Comparison of ENCODE assay signal across 1 cellular context in the genomic region with DNA sequence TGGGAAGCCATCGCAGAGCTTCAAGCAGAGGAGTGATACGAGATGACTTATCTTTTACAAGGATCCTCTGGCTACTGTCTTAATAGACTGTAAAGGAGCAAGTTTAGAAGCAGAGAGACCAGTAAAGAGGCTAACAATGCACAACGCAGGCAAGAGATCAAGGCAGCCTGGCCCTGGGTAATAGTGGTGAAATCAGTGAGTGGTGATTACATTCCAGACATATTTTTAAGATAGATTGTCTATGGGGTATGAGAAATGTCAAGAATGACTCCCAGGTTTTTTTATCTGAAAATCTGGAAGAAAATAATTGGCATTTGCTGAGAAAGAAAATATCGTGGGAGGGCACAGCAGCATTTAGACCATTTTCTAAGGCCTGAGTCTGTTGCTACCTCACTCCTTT.
TF ChIP-seq lines count a peak whose summit lies in the region.

No MANE protein-coding gene starts in this region.

TF ChIP-seq in SK-N-SH, 30 proteins besides CTCF, POLR2A, EP300 and RAD21 (continued from another document):
- TF ChIP-seq, protein P1, sequence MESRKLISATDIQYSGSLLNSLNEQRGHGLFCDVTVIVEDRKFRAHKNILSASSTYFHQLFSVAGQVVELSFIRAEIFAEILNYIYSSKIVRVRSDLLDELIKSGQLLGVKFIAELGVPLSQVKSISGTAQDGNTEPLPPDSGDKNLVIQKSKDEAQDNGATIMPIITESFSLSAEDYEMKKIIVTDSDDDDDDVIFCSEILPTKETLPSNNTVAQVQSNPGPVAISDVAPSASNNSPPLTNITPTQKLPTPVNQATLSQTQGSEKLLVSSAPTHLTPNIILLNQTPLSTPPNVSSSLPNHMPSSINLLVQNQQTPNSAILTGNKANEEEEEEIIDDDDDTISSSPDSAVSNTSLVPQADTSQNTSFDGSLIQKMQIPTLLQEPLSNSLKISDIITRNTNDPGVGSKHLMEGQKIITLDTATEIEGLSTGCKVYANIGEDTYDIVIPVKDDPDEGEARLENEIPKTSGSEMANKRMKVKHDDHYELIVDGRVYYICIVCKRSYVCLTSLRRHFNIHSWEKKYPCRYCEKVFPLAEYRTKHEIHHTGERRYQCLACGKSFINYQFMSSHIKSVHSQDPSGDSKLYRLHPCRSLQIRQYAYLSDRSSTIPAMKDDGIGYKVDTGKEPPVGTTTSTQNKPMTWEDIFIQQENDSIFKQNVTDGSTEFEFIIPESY (IDR thresholded peaks at IDR 0.05; ENCODE audit: borderline replicate concordance, low read depth) = no peak
- TF ChIP-seq, protein P2, sequence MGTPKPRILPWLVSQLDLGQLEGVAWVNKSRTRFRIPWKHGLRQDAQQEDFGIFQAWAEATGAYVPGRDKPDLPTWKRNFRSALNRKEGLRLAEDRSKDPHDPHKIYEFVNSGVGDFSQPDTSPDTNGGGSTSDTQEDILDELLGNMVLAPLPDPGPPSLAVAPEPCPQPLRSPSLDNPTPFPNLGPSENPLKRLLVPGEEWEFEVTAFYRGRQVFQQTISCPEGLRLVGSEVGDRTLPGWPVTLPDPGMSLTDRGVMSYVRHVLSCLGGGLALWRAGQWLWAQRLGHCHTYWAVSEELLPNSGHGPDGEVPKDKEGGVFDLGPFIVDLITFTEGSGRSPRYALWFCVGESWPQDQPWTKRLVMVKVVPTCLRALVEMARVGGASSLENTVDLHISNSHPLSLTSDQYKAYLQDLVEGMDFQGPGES (IDR thresholded peaks at IDR 0.05; ENCODE audit: low read depth, low read length) = no peak
- TF ChIP-seq POLR2AphosphoS5 (IDR thresholded peaks at IDR 0.05; ENCODE audit: low read depth, low read length) (no peak), ELF1 (IDR thresholded peaks at IDR 0.05) (no peak)
- TF ChIP-seq, protein P3, sequence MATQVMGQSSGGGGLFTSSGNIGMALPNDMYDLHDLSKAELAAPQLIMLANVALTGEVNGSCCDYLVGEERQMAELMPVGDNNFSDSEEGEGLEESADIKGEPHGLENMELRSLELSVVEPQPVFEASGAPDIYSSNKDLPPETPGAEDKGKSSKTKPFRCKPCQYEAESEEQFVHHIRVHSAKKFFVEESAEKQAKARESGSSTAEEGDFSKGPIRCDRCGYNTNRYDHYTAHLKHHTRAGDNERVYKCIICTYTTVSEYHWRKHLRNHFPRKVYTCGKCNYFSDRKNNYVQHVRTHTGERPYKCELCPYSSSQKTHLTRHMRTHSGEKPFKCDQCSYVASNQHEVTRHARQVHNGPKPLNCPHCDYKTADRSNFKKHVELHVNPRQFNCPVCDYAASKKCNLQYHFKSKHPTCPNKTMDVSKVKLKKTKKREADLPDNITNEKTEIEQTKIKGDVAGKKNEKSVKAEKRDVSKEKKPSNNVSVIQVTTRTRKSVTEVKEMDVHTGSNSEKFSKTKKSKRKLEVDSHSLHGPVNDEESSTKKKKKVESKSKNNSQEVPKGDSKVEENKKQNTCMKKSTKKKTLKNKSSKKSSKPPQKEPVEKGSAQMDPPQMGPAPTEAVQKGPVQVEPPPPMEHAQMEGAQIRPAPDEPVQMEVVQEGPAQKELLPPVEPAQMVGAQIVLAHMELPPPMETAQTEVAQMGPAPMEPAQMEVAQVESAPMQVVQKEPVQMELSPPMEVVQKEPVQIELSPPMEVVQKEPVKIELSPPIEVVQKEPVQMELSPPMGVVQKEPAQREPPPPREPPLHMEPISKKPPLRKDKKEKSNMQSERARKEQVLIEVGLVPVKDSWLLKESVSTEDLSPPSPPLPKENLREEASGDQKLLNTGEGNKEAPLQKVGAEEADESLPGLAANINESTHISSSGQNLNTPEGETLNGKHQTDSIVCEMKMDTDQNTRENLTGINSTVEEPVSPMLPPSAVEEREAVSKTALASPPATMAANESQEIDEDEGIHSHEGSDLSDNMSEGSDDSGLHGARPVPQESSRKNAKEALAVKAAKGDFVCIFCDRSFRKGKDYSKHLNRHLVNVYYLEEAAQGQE (IDR thresholded peaks at IDR 0.05; ENCODE audit: low read depth, low read length) = no peak
